ENCODE assay signal across 21 cellular contexts in the genomic region with DNA sequence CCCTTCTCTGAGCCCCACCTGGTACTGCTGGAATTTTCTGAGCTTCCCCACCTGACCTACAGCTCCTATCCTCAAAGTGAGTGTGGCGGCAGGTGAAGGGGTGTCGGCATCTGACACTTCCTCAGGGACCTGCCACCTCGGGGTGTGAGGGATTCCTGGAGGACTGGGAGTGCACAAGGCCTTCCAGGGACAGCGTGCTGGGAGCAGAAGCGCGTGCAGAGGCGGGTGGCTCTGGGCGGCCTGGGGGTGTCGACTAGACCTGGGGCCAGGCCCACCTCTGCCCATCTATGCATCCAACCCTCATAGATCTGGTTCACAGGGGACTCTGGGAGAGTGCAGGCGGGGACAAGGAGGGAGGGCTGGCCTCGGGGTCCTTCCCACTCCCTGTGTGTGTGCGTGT. TPM values are rescaled to one million over a fixed set of nuclear protein-coding genes. Genes with fewer than 3 reads are reported as not detected.
DNase-seq lines count a peak whose midpoint lies in the region; ATAC-seq, FAIRE-seq and TF ChIP-seq lines count a peak whose summit lies in the region.
"Had no signal": no experiment of that assay in that cellular context is flagged by ENCODE, and none has a peak within 500 bp of the region (broad histone marks: within the 10 kb centered on the region; RNA-seq: fewer than 3 reads in every experiment).

No MANE protein-coding gene starts in this region.

- no peak overlapping the region for H3K9ac ChIP-seq in endodermal cell (ENCODE audit: extremely low read depth, low read length, poor library complexity, severe bottlenecking)
- H3K9ac ChIP-seq: GM23248 had no signal

- ATAC-seq in HG02763 (IDR thresholded peaks at IDR 0.05; ENCODE audit: unreplicated experiment): no peak
- ATAC-seq: HCT116 had no signal

- peak; percentile 9 for DNase-seq in AG20443 (ENCODE audit: low spot score)
- peak; percentile 13 for DNase-seq in GM12892 (ENCODE audit: insufficient read length)
- DNase-seq in endodermal cell: peak; percentile 43
- peak; percentile 11 for DNase-seq in stimulated activated CD8-positive, alpha-beta memory T cell treated with anti-CD3 and anti-CD28 coated beads, Interleukin-4, amount 100 ng/mL, for 48 hours
- no peak for DNase-seq in CD8-positive, alpha-beta memory T cell
- no peak for DNase-seq in NCI-H2107 treated with DMSO at 0.1 percent for 48 hours (lab: John Stamatoyannopoulos, UW; ENCODE audit: unreplicated experiment)
- DNase-seq: ACHN; CD4-positive, CD25-positive, alpha-beta regulatory T cell; DMS53; GM23248; Kasumi-1; MM.1S; NCI-H1092 treated with DMSO at 0.1 percent for 48 hours; NCI-H1694; NCI-H2227 treated with DMSO at 0.1 percent for 48 hours; NCI-H524 had no signal

- H3K36me3 Mint-ChIP-seq in endodermal cell (ENCODE audit: low read depth): no peaks in the 10 kb centered on the region
- peaks cover 0 to 2% (median 0%) of the 10 kb centered on the region in 3 donors for H3K36me3 Mint-ChIP-seq in CD8-positive, alpha-beta memory T cell
- H3K36me3 Mint-ChIP-seq: CD4-positive, CD25-positive, alpha-beta regulatory T cell; IgD-negative memory B cell had no signal

- POLR2A ChIA-PET in CD8-positive, alpha-beta memory T cell (lab: Charles Lee): no interaction called here

- H3K4me1 Mint-ChIP-seq in endodermal cell: no peaks in the 10 kb centered on the region
- peaks cover 0 to 1% (median 0%) of the 10 kb centered on the region in 3 donors for H3K4me1 Mint-ChIP-seq in CD8-positive, alpha-beta memory T cell

- no peak for TF ChIP-seq POLR2A in GM12892 (IDR thresholded peaks at IDR 0.05; ENCODE audit: low read depth, low read length)

- H3K4me1 ChIP-seq in endodermal cell (ENCODE audit: control insufficient read depth, insufficient read depth, low read length): no peaks in the 10 kb centered on the region
- no peaks in the 10 kb centered on the region for H3K4me1 ChIP-seq in CD8-positive, alpha-beta memory T cell (ENCODE audit: insufficient read depth, low read length)

- no peak overlapping the region for H3K4me3 ChIP-seq in endodermal cell (ENCODE audit: low read length)
- H3K4me3 ChIP-seq in CD8-positive, alpha-beta memory T cell (ENCODE audit: low read length): no peak overlapping the region
- H3K4me3 ChIP-seq: GM23248 had no signal

- H3K27me3 ChIP-seq in endodermal cell (ENCODE audit: control insufficient read depth, insufficient read depth, low read length, poor library complexity, severe bottlenecking): peaks cover 17% of the 10 kb centered on the region
- peaks cover 13% of the 10 kb centered on the region for H3K27me3 ChIP-seq in CD8-positive, alpha-beta memory T cell (ENCODE audit: insufficient read depth, low read length, poor library complexity, severe bottlenecking)

- no peak overlapping the region for H3K27ac Mint-ChIP-seq in endodermal cell
- H3K27ac Mint-ChIP-seq in CD8-positive, alpha-beta memory T cell: peak overlapping the region in 1 of 8 donors; percentile 42
- H3K27ac Mint-ChIP-seq: IgD-negative memory B cell had no signal

- no peaks in the 10 kb centered on the region for H3K9me3 Mint-ChIP-seq in endodermal cell
- no peaks in the 10 kb centered on the region for H3K9me3 Mint-ChIP-seq in CD8-positive, alpha-beta memory T cell

- H3K4me3 Mint-ChIP-seq in endodermal cell: no peak overlapping the region
- no peak overlapping the region for H3K4me3 Mint-ChIP-seq in CD8-positive, alpha-beta memory T cell
- H3K4me3 Mint-ChIP-seq: CD4-positive, CD25-positive, alpha-beta regulatory T cell; IgD-negative memory B cell had no signal

- H3K36me3 ChIP-seq in endodermal cell (ENCODE audit: control insufficient read depth, insufficient read depth, low read length): no peaks in the 10 kb centered on the region
- no peaks in the 10 kb centered on the region for H3K36me3 ChIP-seq in CD8-positive, alpha-beta memory T cell (ENCODE audit: insufficient read depth, low read length)

- TF ChIP-seq CTCF in endodermal cell (conservative IDR thresholded peaks at IDR 0.05): no peak

- no peak overlapping the region for H3K27ac ChIP-seq in endodermal cell (ENCODE audit: low read depth, low read length)
- no peak overlapping the region for H3K27ac ChIP-seq in CD8-positive, alpha-beta memory T cell (ENCODE audit: low read depth, low read length)
- H3K27ac ChIP-seq: GM23248, HL-60 had no signal

- CTCF ChIA-PET in CD8-positive, alpha-beta memory T cell (lab: Charles Lee): no interaction called here

- peaks cover 19% of the 10 kb centered on the region for H3K27me3 Mint-ChIP-seq in endodermal cell (ENCODE audit: insufficient read depth)
- peaks cover 31 to 41% of the 10 kb centered on the region in 2 donors for H3K27me3 Mint-ChIP-seq in CD8-positive, alpha-beta memory T cell

- no peak for FAIRE-seq in GM12892 (lab: Jason Lieb, UNC)
- FAIRE-seq: HTR-8/SVneo had no signal

- WGBS in endodermal cell (ENCODE audit: insufficient coverage in 1 of 2, insufficient read length in 1 of 2), 2 experiments: 80 to 89% methylated on average over 1 to 9 of the region's 12 CpGs

- H3K9me3 ChIP-seq in endodermal cell (ENCODE audit: control insufficient read depth, low read length): no peaks in the 10 kb centered on the region
- no peaks in the 10 kb centered on the region for H3K9me3 ChIP-seq in CD8-positive, alpha-beta memory T cell (ENCODE audit: low read length)

RNA-seq across cellular contexts. Expression of a gene that starts 7.8 kb away (rescaled TPM):
- polyA plus RNA-seq in GM12892 (2012; ENCODE audit: missing spikeins): 29.2 TPM
- 10 to 100 TPM; 62.9 to 78.2 TPM for total RNA-seq in endodermal cell
- 94.6 TPM for polyA plus RNA-seq in endodermal cell (2013, experiment 1 of 2)
- 90.8 TPM for polyA plus RNA-seq in endodermal cell (2013, experiment 2 of 2)
- 10 to 100 TPM; 15.5 to 19.1 TPM for total RNA-seq in CD8-positive, alpha-beta memory T cell
- 19.3 TPM for polyA plus RNA-seq in CD8-positive, alpha-beta memory T cell

Comparison
In these comparisons a context has a peak if more than half of its experiments do, and no peak if none do; other contexts are left out.
1. DNase-seq: peak in AG20443 (single experiment), GM12892 (single experiment), endodermal cell (single experiment) and stimulated activated CD8-positive, alpha-beta memory T cell treated with anti-CD3 and anti-CD28 coated beads, Interleukin-4, amount 100 ng/mL, for 48 hours (single experiment); none in CD8-positive, alpha-beta memory T cell (0 of 5) and NCI-H2107 treated with DMSO at 0.1 percent for 48 hours (single experiment).